1 cellular context compared by ENCODE assay signal in genomic region chr3:134991472-134992010, GRCh38.
TF ChIP-seq lines count a peak whose summit lies in the region.

No MANE protein-coding gene starts in this region.

TF ChIP-seq in GM23338, 12 proteins besides CTCF, POLR2A, EP300 and RAD21 (continued from another document):
- TF ChIP-seq ZNF462 (CRISPR knock-in tag; IDR thresholded peaks at IDR 0.05), result no peak
- no peak for TF ChIP-seq ETS1 (IDR thresholded peaks at IDR 0.05)
- TF ChIP-seq NANOG (IDR thresholded peaks at IDR 0.05; ENCODE audit: borderline replicate concordance), result no peak
- no peak for TF ChIP-seq ZNF331 (CRISPR knock-in tag; IDR thresholded peaks at IDR 0.05; ENCODE audit: low read depth)
- no peak for TF ChIP-seq STAT1 (IDR thresholded peaks at IDR 0.05; ENCODE audit: unreplicated experiment)
- no peak for TF ChIP-seq REST (IDR thresholded peaks at IDR 0.05; ENCODE audit: unreplicated experiment)
